22 cellular contexts compared by ENCODE assay signal in the genomic region with DNA sequence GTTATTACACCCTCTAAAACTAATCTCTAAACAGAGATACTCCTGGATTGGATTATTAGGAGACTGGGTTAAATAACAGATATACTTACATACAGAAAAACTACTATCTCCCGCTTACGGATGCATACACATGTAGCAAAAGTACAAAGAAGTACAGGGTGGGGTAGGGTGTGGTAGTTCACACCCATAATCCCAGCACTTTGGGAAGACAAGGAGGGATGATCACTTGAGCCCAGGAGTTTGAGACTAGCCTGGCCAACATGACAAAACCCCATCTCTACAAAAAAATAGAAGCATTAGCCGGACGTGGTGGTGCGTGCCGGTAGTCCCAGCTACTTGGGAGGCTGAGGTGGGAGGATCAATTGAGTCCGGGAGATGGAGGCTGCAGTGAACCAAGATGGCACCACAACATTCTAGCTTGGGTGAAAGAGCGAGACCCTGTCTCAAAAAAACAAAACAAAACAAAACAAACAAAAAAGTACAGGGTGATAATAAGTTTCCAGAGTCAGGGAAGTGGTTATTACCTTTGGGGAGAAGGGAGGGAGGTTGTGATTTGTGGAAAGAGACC. TPM values are rescaled to one million over a fixed set of nuclear protein-coding genes. Genes with fewer than 3 reads are reported as not detected.
DNase-seq lines count a peak whose midpoint lies in the region; ATAC-seq and TF ChIP-seq lines count a peak whose summit lies in the region.
"Had no signal": no experiment of that assay in that cellular context is flagged by ENCODE, and none has a peak within 500 bp of the region (broad histone marks: within the 10 kb centered on the region; RNA-seq: fewer than 3 reads in every experiment).

No MANE protein-coding gene starts in this region.

- H3K27me3 Mint-ChIP-seq in T-helper 2 cell treated with Interferon-gamma antibody and Interleukin-4, amounts not matched to agents 5 μg/mL and 100 μg/mL, for 36 hours (ENCODE audit: low read depth), result no peaks in the 10 kb centered on the region
- H3K27me3 Mint-ChIP-seq in CD14-positive monocyte (ENCODE audit: low read depth in 3 of 3), result peaks cover 0 to 2% (median 0%) of the 10 kb centered on the region in 3 donors
- H3K27me3 Mint-ChIP-seq in T-helper 17 cell, result no peaks in the 10 kb centered on the region
- no peaks in the 10 kb centered on the region for H3K27me3 Mint-ChIP-seq in naive thymus-derived CD4-positive, alpha-beta T cell
- H3K27me3 Mint-ChIP-seq: central memory CD8-positive, alpha-beta T cell had no signal

- H3K36me3 Mint-ChIP-seq in T-helper 2 cell treated with Interferon-gamma antibody and Interleukin-4, amounts not matched to agents 5 μg/mL and 100 μg/mL, for 36 hours (ENCODE audit: low read depth), result peaks cover 58% of the 10 kb centered on the region
- H3K36me3 Mint-ChIP-seq in CD14-positive monocyte (peaks cover 27 to 29% of the 10 kb centered on the region in 2 donors), T-helper 17 cell (ENCODE audit: low read depth) (peaks cover 12% of the 10 kb centered on the region)
- peaks cover 22 to 53% (median 35%) of the 10 kb centered on the region in 5 donors for H3K36me3 Mint-ChIP-seq in naive thymus-derived CD4-positive, alpha-beta T cell

- CTCF ChIA-PET in naive thymus-derived CD4-positive, alpha-beta T cell (lab: Charles Lee), result interaction anchor here (0.6 to 15.1 kb wide), 5 partner anchors 32 to 1554 kb away, joined by 3 to 443 read pairs (median 4); no protein-coding TSS in a partner anchor

- no peak overlapping the region for H3K4me3 Mint-ChIP-seq in T-helper 2 cell treated with Interferon-gamma antibody and Interleukin-4, amounts not matched to agents 5 μg/mL and 100 μg/mL, for 36 hours
- H3K4me3 Mint-ChIP-seq in CD14-positive monocyte (no peak overlapping the region), T-helper 17 cell (no peak overlapping the region)
- peak overlapping the region in 2 of 10 donors; percentile 16 to 96 for H3K4me3 Mint-ChIP-seq in naive thymus-derived CD4-positive, alpha-beta T cell
- H3K4me3 Mint-ChIP-seq: central memory CD8-positive, alpha-beta T cell had no signal

- H3K27me3 ChIP-seq in naive thymus-derived CD4-positive, alpha-beta T cell (ENCODE audit: control insufficient read depth in 2 of 2, insufficient read depth in 2 of 2, low read length in 2 of 2), result no peaks in the 10 kb centered on the region
- H3K27me3 ChIP-seq: BE2C had no signal

- peaks cover 66% of the 10 kb centered on the region for H3K4me1 Mint-ChIP-seq in T-helper 2 cell treated with Interferon-gamma antibody and Interleukin-4, amounts not matched to agents 5 μg/mL and 100 μg/mL, for 36 hours (ENCODE audit: low read depth)
- H3K4me1 Mint-ChIP-seq in CD14-positive monocyte (peaks cover 66% of the 10 kb centered on the region), T-helper 17 cell (peaks cover 48% of the 10 kb centered on the region)
- peaks cover 48 to 82% (median 74%) of the 10 kb centered on the region in 7 donors for H3K4me1 Mint-ChIP-seq in naive thymus-derived CD4-positive, alpha-beta T cell

- H3K9me3 ChIP-seq in T-helper 17 cell (ENCODE audit: control insufficient read depth, low read length, poor library complexity, severe bottlenecking), result no peaks in the 10 kb centered on the region
- H3K9me3 ChIP-seq in naive thymus-derived CD4-positive, alpha-beta T cell (ENCODE audit: control insufficient read depth in 2 of 3, low read length in 3 of 3), result no peaks in the 10 kb centered on the region
- H3K9me3 ChIP-seq: BE2C, mucosa of descending colon had no signal

- intact Hi-C loops in CD14-positive monocyte (cut with micrococcal nuclease), result loop anchor here in 1 of 2 donors (1.0 kb wide), 1 partner anchor 16 kb away; no protein-coding TSS in a partner anchor
- intact Hi-C loops in naive thymus-derived CD4-positive, alpha-beta T cell (cut with micrococcal nuclease), result no loop called here

- H3K27ac Mint-ChIP-seq in T-helper 2 cell treated with Interferon-gamma antibody and Interleukin-4, amounts not matched to agents 5 μg/mL and 100 μg/mL, for 36 hours, result peak overlapping the region; percentile 70
- H3K27ac Mint-ChIP-seq in CD14-positive monocyte, result peak overlapping the region in 5 of 7 donors; percentile 13 to 30 (median 20)
- peak overlapping the region; percentile 39 for H3K27ac Mint-ChIP-seq in T-helper 17 cell
- H3K27ac Mint-ChIP-seq in naive thymus-derived CD4-positive, alpha-beta T cell, result peak overlapping the region in 8 of 9 donors; percentile 43 to 96 (median 88)

- no peak for TF ChIP-seq CTCF in CD14-positive monocyte (IDR thresholded peaks at IDR 0.05)

- H3K4me3 ChIP-seq in naive thymus-derived CD4-positive, alpha-beta T cell (ENCODE audit: low read length), result no peak overlapping the region
- H3K4me3 ChIP-seq: mucosa of descending colon had no signal

- no peak for ATAC-seq in T-helper 17 cell
- ATAC-seq in naive thymus-derived CD4-positive, alpha-beta T cell, result no peak
- ATAC-seq: PC-3 had no signal

- H3K27ac ChIP-seq in naive thymus-derived CD4-positive, alpha-beta T cell (ENCODE audit: low read depth, low read length), result peak overlapping the region; percentile 1
- H3K27ac ChIP-seq: VCaP had no signal

- DNase-seq in T-helper 2 cell treated with Interferon-gamma antibody and Interleukin-4, amounts not matched to agents 5 μg/mL and 100 μg/mL, for 36 hours (ENCODE audit: low spot score), result no peak
- DNase-seq in T-helper 2 cell (no peak), CD14-positive monocyte (ENCODE audit: low spot score) (no peak), T-helper 17 cell (no peak), NCI-H146 treated with DMSO at 0.1 percent for 48 hours (lab: John Stamatoyannopoulos, UW; ENCODE audit: unreplicated experiment) (no peak), anterior cingulate cortex (lab: John Stamatoyannopoulos, UW) (no peak)
- DNase-seq in naive thymus-derived CD4-positive, alpha-beta T cell, result no peak
- no peak for DNase-seq in activated effector memory CD4-positive, alpha-beta T cell treated with anti-CD3 and anti-CD28 coated beads, Interleukin-2, amount 50 U/mL, for 16 hours
- DNase-seq: activated effector memory CD4-positive, alpha-beta T cell treated with Interleukin-2 at 50 U/mL for 16 hours; BE2C; DMS 273 treated with DMSO at 0.1 percent for 48 hours; effector CD4-positive, alpha-beta T cell; hippocampal formation; islet precursor cell; mucosa of descending colon; NCI-H1436 treated with DMSO at 0.1 percent for 48 hours; NCI-H2171 treated with DMSO at 0.1 percent for 48 hours; NCI-H748 treated with DMSO at 0.1 percent for 48 hours; PC-3; SHP77 had no signal

- H3K9me3 Mint-ChIP-seq in T-helper 2 cell treated with Interferon-gamma antibody and Interleukin-4, amounts not matched to agents 5 μg/mL and 100 μg/mL, for 36 hours, result peaks cover 4% of the 10 kb centered on the region
- no peaks in the 10 kb centered on the region for H3K9me3 Mint-ChIP-seq in CD14-positive monocyte
- peaks cover 0 to 4% (median 0%) of the 10 kb centered on the region in 11 donors for H3K9me3 Mint-ChIP-seq in naive thymus-derived CD4-positive, alpha-beta T cell
- H3K9me3 Mint-ChIP-seq: central memory CD8-positive, alpha-beta T cell had no signal

- POLR2A ChIA-PET in naive thymus-derived CD4-positive, alpha-beta T cell (lab: Charles Lee), result interaction anchor here (0.6 to 10.5 kb wide), 6 partner anchors 13 to 154 kb away, joined by 3 to 276 read pairs (median 46); no protein-coding TSS in a partner anchor

- H3K36me3 ChIP-seq in naive thymus-derived CD4-positive, alpha-beta T cell (ENCODE audit: control insufficient read depth in 2 of 3, insufficient read depth in 3 of 3, low read length in 3 of 3), result peaks cover 24 to 27% (median 26%) of the 10 kb centered on the region in 3 experiments

- peaks cover 57 to 72% of the 10 kb centered on the region in 2 donors for H3K4me1 ChIP-seq in naive thymus-derived CD4-positive, alpha-beta T cell (ENCODE audit: control insufficient read depth in 2 of 2, insufficient read depth in 2 of 2, low read length in 2 of 2)
- H3K4me1 ChIP-seq: BE2C had no signal

RNA-seq across cellular contexts. Expression of gene PIM1, which starts 8.1 kb away (rescaled TPM):
- polyA plus RNA-seq in CD14-positive monocyte, result 10 to 100 TPM; 20.5 to 24.4 TPM
- total RNA-seq in T-helper 17 cell, result 100 to 1,000 TPM; 210 to 310 TPM
- 100 to 1,000 TPM; 100 to 550 (median 172) TPM for total RNA-seq in naive thymus-derived CD4-positive, alpha-beta T cell
- polyA plus RNA-seq in naive thymus-derived CD4-positive, alpha-beta T cell, result 100 to 1,000 TPM; 249 to 304 TPM

Comparison
In these comparisons a context has a peak if more than half of its experiments do, and no peak if none do; other contexts are left out.
1. H3K27ac Mint-ChIP-seq: peak in every context shown above with its lines; median percentile 88 in naive thymus-derived CD4-positive, alpha-beta T cell; 70 in T-helper 2 cell treated with Interferon-gamma antibody and Interleukin-4, amounts not matched to agents 5 μg/mL and 100 μg/mL, for 36 hours; 39 in T-helper 17 cell; 20 in CD14-positive monocyte.